9 cellular contexts compared by ENCODE assay signal in the genomic region with DNA sequence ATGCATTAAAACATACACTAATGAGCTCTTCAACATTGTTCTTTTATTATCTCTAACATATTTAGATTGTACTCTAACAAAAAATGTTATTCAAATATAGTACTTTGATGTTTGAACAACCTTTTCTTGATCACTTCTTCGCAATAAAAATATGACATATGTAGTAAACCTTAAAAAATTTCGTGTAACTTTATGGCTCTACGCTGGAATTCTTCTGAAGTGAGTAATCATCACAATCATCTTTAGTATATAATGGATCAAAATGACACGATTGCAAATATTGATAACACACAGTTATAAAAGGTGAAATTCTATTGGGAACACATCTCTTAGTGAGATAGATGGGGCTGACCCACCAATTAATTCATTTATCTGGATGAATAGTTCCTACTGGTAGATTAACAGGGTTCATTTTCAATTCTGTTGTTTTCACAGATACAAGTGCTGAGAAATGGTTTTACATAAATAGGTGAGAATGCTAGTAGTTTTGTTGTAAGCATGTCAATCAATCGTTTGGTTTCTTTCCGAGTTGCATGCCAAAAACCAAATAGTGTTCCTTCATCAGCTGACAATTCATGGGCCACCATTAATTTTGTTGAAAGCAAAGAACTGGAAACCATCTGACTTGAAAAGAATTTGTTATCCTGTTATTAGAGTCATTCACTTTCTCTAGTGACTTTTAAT. TPM values are rescaled to one million over a fixed set of nuclear protein-coding genes. Genes with fewer than 3 reads are reported as not detected.
DNase-seq lines count a peak whose midpoint lies in the region; ATAC-seq, FAIRE-seq and TF ChIP-seq lines count a peak whose summit lies in the region.
"Had no signal": no experiment of that assay in that cellular context is flagged by ENCODE, and none has a peak within 500 bp of the region (broad histone marks: within the 10 kb centered on the region; RNA-seq: fewer than 3 reads in every experiment).

No MANE protein-coding gene starts in this region.

- H3K9ac ChIP-seq in DND-41 (ENCODE audit: low read depth, low read length) (peak overlapping the region; percentile 70), NT2/D1 (ENCODE audit: insufficient read length, low read depth) (peak overlapping the region; percentile 97), neural progenitor cell (peak overlapping the region; percentile 96)

- peak overlapping the region; percentile 55 to 98 for H3K4me3 ChIP-seq in DND-41 (ENCODE audit: low read depth in 1 of 2, low read length in 2 of 2)
- H3K4me3 ChIP-seq in NT2/D1 (ENCODE audit: insufficient read length, low read depth): peak overlapping the region; percentile 100
- peak overlapping the region; percentile 69 for H3K4me3 ChIP-seq in neural progenitor cell

- no peak for FAIRE-seq in GM12892 (lab: Jason Lieb, UNC)

- H3K27me3 ChIP-seq in DND-41 (ENCODE audit: insufficient read depth, low read length, poor library complexity): no peaks in the 10 kb centered on the region
- no peaks in the 10 kb centered on the region for H3K27me3 ChIP-seq in NT2/D1 (ENCODE audit: insufficient read depth, insufficient read length)
- H3K27me3 ChIP-seq in neural progenitor cell: no peaks in the 10 kb centered on the region

- peaks cover 49% of the 10 kb centered on the region for H3K79me2 ChIP-seq in DND-41 (ENCODE audit: insufficient read depth, low read length)
- H3K79me2 ChIP-seq in neural progenitor cell (ENCODE audit: low read depth): peaks cover 50% of the 10 kb centered on the region

- H3K4me2 ChIP-seq in DND-41 (ENCODE audit: insufficient read depth, low read length) (peak overlapping the region; percentile 62), neural progenitor cell (peak overlapping the region; percentile 81)

- no peaks in the 10 kb centered on the region for H3K9me3 Mint-ChIP-seq in effector memory CD8-positive, alpha-beta T cell
- no peaks in the 10 kb centered on the region for H3K9me3 Mint-ChIP-seq in neural progenitor cell

- peaks cover 39% of the 10 kb centered on the region for H3K36me3 Mint-ChIP-seq in effector memory CD8-positive, alpha-beta T cell (ENCODE audit: insufficient read depth)
- H3K36me3 Mint-ChIP-seq in neural progenitor cell: peaks cover 6% of the 10 kb centered on the region

- peaks cover 15% of the 10 kb centered on the region for H3F3A ChIP-seq in neural progenitor cell (ENCODE audit: low read depth)

- no peak for DNase-seq in DND-41
- DNase-seq in NT2/D1 (ENCODE audit: low read depth, low spot score): no peak
- DNase-seq in effector memory CD8-positive, alpha-beta T cell: no peak
- no peak for DNase-seq in neural progenitor cell (ENCODE audit: low spot score)
- DNase-seq in anterior cingulate cortex (lab: John Stamatoyannopoulos, UW): no peak
- DNase-seq in GM12892 (ENCODE audit: insufficient read length): no peak
- DNase-seq in foreskin melanocyte: no peak
- DNase-seq: activated CD4-positive, alpha-beta T cell treated with anti-CD3 and anti-CD28 coated beads for 4 hours had no signal

- H3K36me3 ChIP-seq in DND-41 (ENCODE audit: insufficient read depth, low read length): peaks cover 23% of the 10 kb centered on the region
- H3K36me3 ChIP-seq in NT2/D1 (ENCODE audit: insufficient read depth, insufficient read length, low read length): peaks cover 33% of the 10 kb centered on the region
- H3K36me3 ChIP-seq in neural progenitor cell: peaks cover 5% of the 10 kb centered on the region

- H3K4me1 Mint-ChIP-seq in effector memory CD8-positive, alpha-beta T cell (ENCODE audit: low read depth in 2 of 2): peaks cover 5 to 26% of the 10 kb centered on the region in 2 donors
- H3K4me1 Mint-ChIP-seq in neural progenitor cell: peaks cover 14% of the 10 kb centered on the region

- H3K4me3 Mint-ChIP-seq in effector memory CD8-positive, alpha-beta T cell: peak overlapping the region; percentile 95 to 97
- H3K4me3 Mint-ChIP-seq in neural progenitor cell: peak overlapping the region; percentile 94

- TF ChIP-seq POLR2A in GM12892 (IDR thresholded peaks at IDR 0.05; ENCODE audit: low read depth, low read length): no peak

- H2AFZ ChIP-seq in DND-41 (ENCODE audit: low read depth, low read length) (no peak overlapping the region), neural progenitor cell (replicated peaks) (no peak overlapping the region)

- ATAC-seq in DND-41 (ENCODE audit: insufficient read depth, low read depth) (no peak), HG03280 (IDR thresholded peaks at IDR 0.05; ENCODE audit: unreplicated experiment) (no peak)
- no peak for ATAC-seq in effector memory CD8-positive, alpha-beta T cell (replicated peaks)

- no peak for TF ChIP-seq CTCF in DND-41 (IDR thresholded peaks at IDR 0.05; ENCODE audit: borderline replicate concordance, extremely low read depth, low read length, poor library complexity, severe bottlenecking)
- TF ChIP-seq CTCF in neural progenitor cell (IDR thresholded peaks at IDR 0.05): no peak

- H3K4me1 ChIP-seq in DND-41 (ENCODE audit: insufficient read depth, low read length) (peaks cover 38% of the 10 kb centered on the region), NT2/D1 (ENCODE audit: insufficient read depth, insufficient read length) (no peaks in the 10 kb centered on the region), neural progenitor cell (peaks cover 4% of the 10 kb centered on the region)

- H3K27me3 Mint-ChIP-seq in effector memory CD8-positive, alpha-beta T cell: no peaks in the 10 kb centered on the region
- peaks cover 2% of the 10 kb centered on the region for H3K27me3 Mint-ChIP-seq in neural progenitor cell (ENCODE audit: insufficient read depth, low read depth)

- peak overlapping the region; percentile 92; the same call in 1 of the 2 replicates for H3K27ac ChIP-seq in DND-41 (ENCODE audit: low read length)
- no peak overlapping the region for H3K27ac ChIP-seq in neural progenitor cell

- peak overlapping the region; percentile 99 to 100 for H3K27ac Mint-ChIP-seq in effector memory CD8-positive, alpha-beta T cell
- no peak overlapping the region for H3K27ac Mint-ChIP-seq in neural progenitor cell

- no peaks in the 10 kb centered on the region for H3K9me3 ChIP-seq in DND-41 (ENCODE audit: insufficient read depth, low read length, severe bottlenecking)
- no peaks in the 10 kb centered on the region for H3K9me3 ChIP-seq in NT2/D1 (ENCODE audit: insufficient read depth, low read length)
- H3K9me3 ChIP-seq in neural progenitor cell (ENCODE audit: low read depth): no peaks in the 10 kb centered on the region

- H4K20me1 ChIP-seq in DND-41 (ENCODE audit: insufficient read depth, low read length): no peaks in the 10 kb centered on the region
- H4K20me1 ChIP-seq in neural progenitor cell (ENCODE audit: low read depth): no peaks in the 10 kb centered on the region

RNA-seq across cellular contexts. Expression of a gene that starts 1.5 kb away (rescaled TPM):
- 26.9 and 38.0 TPM in 2 replicates for total RNA-seq in neural progenitor cell (ENCODE audit: low replicate concordance)
- 17.7 TPM for polyA plus RNA-seq in GM12892 (2012; ENCODE audit: missing spikeins)

RNA-seq across cellular contexts. Expression of a gene that starts 8.8 kb away (rescaled TPM):
- total RNA-seq in neural progenitor cell (ENCODE audit: low replicate concordance): not detected in 2 replicates
- not detected for polyA plus RNA-seq in GM12892 (2012; ENCODE audit: missing spikeins)
